Comparison of ENCODE assay signal across 3 cellular contexts in the genomic region with DNA sequence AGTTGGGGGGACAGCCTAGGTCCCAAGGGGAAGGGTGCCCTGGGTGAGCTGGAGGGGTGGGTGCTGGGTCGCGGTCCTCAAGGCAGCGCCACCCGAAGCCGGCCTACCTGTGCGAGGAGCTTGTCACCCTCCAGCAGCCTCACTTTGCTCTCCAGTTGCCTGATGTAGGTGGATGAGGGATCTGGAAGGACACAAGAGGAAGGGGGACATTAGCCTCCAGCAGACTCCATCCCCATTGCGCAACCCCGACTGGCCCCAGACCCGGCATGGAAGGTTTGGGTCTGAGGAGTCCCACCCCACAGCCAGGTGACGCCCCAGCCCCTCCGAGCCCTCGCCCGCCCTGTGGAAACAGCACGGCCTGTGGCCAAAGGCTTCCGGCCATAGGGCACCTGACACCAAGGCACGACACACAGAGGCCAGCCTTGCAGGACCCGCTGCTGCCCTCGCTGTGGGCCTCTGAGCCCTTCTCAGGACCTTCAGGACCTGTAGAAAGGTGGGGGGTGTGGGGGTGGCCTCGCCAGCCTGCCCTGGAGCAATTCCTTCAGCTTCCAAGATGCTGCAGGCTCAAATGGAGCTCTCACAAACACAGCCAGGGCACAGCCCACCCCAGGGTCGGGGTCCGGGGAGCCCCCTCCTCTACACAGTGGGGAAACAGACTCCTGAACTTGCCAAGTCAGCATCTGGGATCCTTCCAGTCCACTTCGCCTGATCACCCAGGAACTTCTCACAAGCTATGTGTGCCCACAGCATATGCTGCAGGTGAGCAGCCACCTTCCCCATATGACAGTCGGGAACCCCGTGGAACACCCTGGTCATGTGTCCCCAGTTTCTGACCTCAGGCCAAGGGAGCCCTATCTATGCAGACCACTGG.
A peak's percentile ranks its signal among the peaks of the same experiment; 100 is the strongest.
TF ChIP-seq lines count a peak whose summit lies in the region.

No MANE protein-coding gene starts in this region.

TF ChIP-seq in SK-N-SH, 30 proteins besides CTCF, POLR2A, EP300 and RAD21:
- TF ChIP-seq, protein P1, sequence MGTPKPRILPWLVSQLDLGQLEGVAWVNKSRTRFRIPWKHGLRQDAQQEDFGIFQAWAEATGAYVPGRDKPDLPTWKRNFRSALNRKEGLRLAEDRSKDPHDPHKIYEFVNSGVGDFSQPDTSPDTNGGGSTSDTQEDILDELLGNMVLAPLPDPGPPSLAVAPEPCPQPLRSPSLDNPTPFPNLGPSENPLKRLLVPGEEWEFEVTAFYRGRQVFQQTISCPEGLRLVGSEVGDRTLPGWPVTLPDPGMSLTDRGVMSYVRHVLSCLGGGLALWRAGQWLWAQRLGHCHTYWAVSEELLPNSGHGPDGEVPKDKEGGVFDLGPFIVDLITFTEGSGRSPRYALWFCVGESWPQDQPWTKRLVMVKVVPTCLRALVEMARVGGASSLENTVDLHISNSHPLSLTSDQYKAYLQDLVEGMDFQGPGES (IDR thresholded peaks at IDR 0.05; ENCODE audit: low read depth, low read length), result no peak
- TF ChIP-seq GATA2 (CRISPR knock-in tag; IDR thresholded peaks at IDR 0.05) (no peak), FOXM1 (IDR thresholded peaks at IDR 0.05; ENCODE audit: low read depth) (no peak), SMC3 (IDR thresholded peaks at IDR 0.05; ENCODE audit: low read depth, low read length) (no peak), ZBTB33 (IDR thresholded peaks at IDR 0.05; ENCODE audit: borderline replicate concordance, low read depth) (no peak), GABPA (IDR thresholded peaks at IDR 0.05; ENCODE audit: low read depth) (no peak), USF1 (IDR thresholded peaks at IDR 0.05; ENCODE audit: borderline replicate concordance, low read depth) (no peak), FOSL2 (IDR thresholded peaks at IDR 0.05; ENCODE audit: borderline replicate concordance, low read depth) (no peak), RXRA (IDR thresholded peaks at IDR 0.05; ENCODE audit: borderline replicate concordance, low read depth) (no peak), TAF1 (IDR thresholded peaks at IDR 0.05; ENCODE audit: borderline replicate concordance, low read depth, low read length) (no peak), EZH2phosphoT487 (IDR thresholded peaks at IDR 0.05; ENCODE audit: borderline replicate concordance, low read depth) (no peak)
- TF ChIP-seq, protein P2, sequence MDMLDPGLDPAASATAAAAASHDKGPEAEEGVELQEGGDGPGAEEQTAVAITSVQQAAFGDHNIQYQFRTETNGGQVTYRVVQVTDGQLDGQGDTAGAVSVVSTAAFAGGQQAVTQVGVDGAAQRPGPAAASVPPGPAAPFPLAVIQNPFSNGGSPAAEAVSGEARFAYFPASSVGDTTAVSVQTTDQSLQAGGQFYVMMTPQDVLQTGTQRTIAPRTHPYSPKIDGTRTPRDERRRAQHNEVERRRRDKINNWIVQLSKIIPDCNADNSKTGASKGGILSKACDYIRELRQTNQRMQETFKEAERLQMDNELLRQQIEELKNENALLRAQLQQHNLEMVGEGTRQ (IDR thresholded peaks at IDR 0.05; ENCODE audit: borderline replicate concordance, low read depth, low read length), result no peak

TF ChIP-seq in SK-N-SH treated with all-trans-retinoic acid at 6 μM for 48 hours, 23 proteins besides CTCF, POLR2A, EP300 and RAD21 (continues in another document):
- TF ChIP-seq ZC3H10 (CRISPR knock-in tag; IDR thresholded peaks at IDR 0.05), result no peak
- TF ChIP-seq OSR1 (CRISPR knock-in tag; IDR thresholded peaks at IDR 0.05), result no peak
- no peak for TF ChIP-seq CSDC2 (CRISPR knock-in tag; IDR thresholded peaks at IDR 0.05)
- no peak for TF ChIP-seq ESRRG (CRISPR knock-in tag; IDR thresholded peaks at IDR 0.05)
- TF ChIP-seq SNAI2 (CRISPR knock-in tag; IDR thresholded peaks at IDR 0.05), result no peak
- TF ChIP-seq ISL1 (CRISPR knock-in tag; IDR thresholded peaks at IDR 0.05), result no peak
- TF ChIP-seq, protein P3, sequence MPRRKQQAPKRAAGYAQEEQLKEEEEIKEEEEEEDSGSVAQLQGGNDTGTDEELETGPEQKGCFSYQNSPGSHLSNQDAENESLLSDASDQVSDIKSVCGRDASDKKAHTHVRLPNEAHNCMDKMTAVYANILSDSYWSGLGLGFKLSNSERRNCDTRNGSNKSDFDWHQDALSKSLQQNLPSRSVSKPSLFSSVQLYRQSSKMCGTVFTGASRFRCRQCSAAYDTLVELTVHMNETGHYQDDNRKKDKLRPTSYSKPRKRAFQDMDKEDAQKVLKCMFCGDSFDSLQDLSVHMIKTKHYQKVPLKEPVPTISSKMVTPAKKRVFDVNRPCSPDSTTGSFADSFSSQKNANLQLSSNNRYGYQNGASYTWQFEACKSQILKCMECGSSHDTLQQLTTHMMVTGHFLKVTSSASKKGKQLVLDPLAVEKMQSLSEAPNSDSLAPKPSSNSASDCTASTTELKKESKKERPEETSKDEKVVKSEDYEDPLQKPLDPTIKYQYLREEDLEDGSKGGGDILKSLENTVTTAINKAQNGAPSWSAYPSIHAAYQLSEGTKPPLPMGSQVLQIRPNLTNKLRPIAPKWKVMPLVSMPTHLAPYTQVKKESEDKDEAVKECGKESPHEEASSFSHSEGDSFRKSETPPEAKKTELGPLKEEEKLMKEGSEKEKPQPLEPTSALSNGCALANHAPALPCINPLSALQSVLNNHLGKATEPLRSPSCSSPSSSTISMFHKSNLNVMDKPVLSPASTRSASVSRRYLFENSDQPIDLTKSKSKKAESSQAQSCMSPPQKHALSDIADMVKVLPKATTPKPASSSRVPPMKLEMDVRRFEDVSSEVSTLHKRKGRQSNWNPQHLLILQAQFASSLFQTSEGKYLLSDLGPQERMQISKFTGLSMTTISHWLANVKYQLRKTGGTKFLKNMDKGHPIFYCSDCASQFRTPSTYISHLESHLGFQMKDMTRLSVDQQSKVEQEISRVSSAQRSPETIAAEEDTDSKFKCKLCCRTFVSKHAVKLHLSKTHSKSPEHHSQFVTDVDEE (CRISPR knock-in tag; IDR thresholded peaks at IDR 0.05), result no peak
- TF ChIP-seq CSRNP3 (CRISPR knock-in tag; IDR thresholded peaks at IDR 0.05), result no peak
- no peak for TF ChIP-seq ZNF565 (CRISPR knock-in tag; conservative IDR thresholded peaks at IDR 0.05; ENCODE audit: low read depth)
- TF ChIP-seq CREB5 (CRISPR knock-in tag; IDR thresholded peaks at IDR 0.05; ENCODE audit: low read depth), result no peak
- TF ChIP-seq TOX (CRISPR knock-in tag; IDR thresholded peaks at IDR 0.05; ENCODE audit: borderline replicate concordance), result no peak
- no peak for TF ChIP-seq ZNF70 (CRISPR knock-in tag; IDR thresholded peaks at IDR 0.05)
- no peak for TF ChIP-seq POU6F1 (CRISPR knock-in tag; IDR thresholded peaks at IDR 0.05; ENCODE audit: borderline replicate concordance, low read depth)
- no peak for TF ChIP-seq GLIS3 (CRISPR knock-in tag; IDR thresholded peaks at IDR 0.05)
- TF ChIP-seq ZNF8 (CRISPR knock-in tag; IDR thresholded peaks at IDR 0.05), result no peak

TF ChIP-seq in H1, 55 proteins besides CTCF, POLR2A, EP300 and RAD21:
- TF ChIP-seq HDAC6 (IDR thresholded peaks at IDR 0.05; ENCODE audit: low read depth, low read length) (no peak), CEBPB (IDR thresholded peaks at IDR 0.05; ENCODE audit: low read depth, low read length) (peak; percentile 88), EZH2 (IDR thresholded peaks at IDR 0.05; ENCODE audit: low read depth, low read length, severe bottlenecking) (no peak)
